ENCODE assay signal across 15 cellular contexts in the genomic region with DNA sequence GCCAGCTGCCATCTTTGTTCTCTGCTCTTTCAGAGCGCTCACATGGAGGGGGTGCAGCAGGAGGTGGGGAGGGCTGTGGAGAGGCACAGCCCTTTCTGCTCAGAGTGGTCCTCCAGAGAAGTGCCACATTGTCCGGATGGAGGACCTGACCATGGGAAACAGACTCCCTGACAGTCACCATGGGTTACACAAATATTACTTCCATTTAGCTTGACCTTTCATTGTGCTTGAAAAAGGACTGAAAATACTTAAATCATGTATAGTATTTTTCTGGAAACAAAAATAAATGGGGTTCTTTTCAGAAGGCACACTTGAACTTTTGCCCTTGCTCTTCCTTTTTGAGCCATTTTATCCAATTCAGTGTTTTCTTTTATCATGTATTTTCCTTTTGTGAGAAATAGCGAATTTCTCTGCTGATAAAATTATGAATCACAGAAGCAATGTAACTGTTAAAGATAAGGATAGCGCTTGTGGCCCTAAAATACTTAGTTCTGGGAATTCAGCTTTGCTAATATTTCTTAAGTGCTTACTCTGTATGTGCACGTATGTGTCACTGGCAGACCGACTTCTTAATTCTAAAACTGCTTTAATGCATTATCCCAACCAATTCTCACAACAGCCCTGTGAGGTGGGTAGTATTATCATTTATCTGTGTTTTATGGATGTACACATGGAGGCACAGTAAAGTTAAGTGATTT. TPM values are rescaled to one million over a fixed set of nuclear protein-coding genes. Genes with fewer than 3 reads are reported as not detected.
A peak's percentile ranks its signal among the peaks of the same experiment; 100 is the strongest.
DNase-seq lines count a peak whose midpoint lies in the region; ATAC-seq and TF ChIP-seq lines count a peak whose summit lies in the region.
"Had no signal": no experiment of that assay in that cellular context is flagged by ENCODE, and none has a peak within 500 bp of the region (broad histone marks: within the 10 kb centered on the region; RNA-seq: fewer than 3 reads in every experiment).

No MANE protein-coding gene starts in this region.

- H3K9ac ChIP-seq in liver (ENCODE audit: low read depth in 1 of 2, low read length in 2 of 2) (no peak overlapping the region), GM23248 (no peak overlapping the region)

- H3K9me3 ChIP-seq in liver (ENCODE audit: control insufficient read depth in 4 of 4, low read length in 3 of 4): no peaks in the 10 kb centered on the region
- no peaks in the 10 kb centered on the region for H3K9me3 ChIP-seq in GM23248 (ENCODE audit: low read depth)
- no peaks in the 10 kb centered on the region for H3K9me3 ChIP-seq in lower lobe of right lung
- H3K9me3 ChIP-seq: ovary had no signal

- no peaks in the 10 kb centered on the region for H3K36me3 Mint-ChIP-seq in stimulated activated memory B cell treated with anti-CD40 and anti-IgM and Interleukin-4, amounts not matched to agents 10 μg/mL and 1 μg/mL and 100 μg/mL, for 72 hours
- H3K36me3 Mint-ChIP-seq in activated naive CD8-positive, alpha-beta T cell treated with anti-CD3 and anti-CD28 coated beads for 36 hours: peaks cover 4% of the 10 kb centered on the region

- H3K4me3 ChIP-seq in brain microvascular endothelial cell (ENCODE audit: low read depth, low read length) (no peak overlapping the region), liver (ENCODE audit: low read depth in 1 of 3, low read length in 3 of 3) (no peak overlapping the region), GM23248 (no peak overlapping the region), lower lobe of right lung (no peak overlapping the region)
- H3K4me3 ChIP-seq: ovary had no signal

- H3K9me2 ChIP-seq in GM23248 (ENCODE audit: insufficient read depth): peaks cover 4% of the 10 kb centered on the region; the same call in 1 of the 2 replicates

- H3K36me3 ChIP-seq in brain microvascular endothelial cell (replicated peaks): no peaks in the 10 kb centered on the region
- peaks cover 0 to 2% (median 0%) of the 10 kb centered on the region in 4 donors for H3K36me3 ChIP-seq in liver (ENCODE audit: control insufficient read depth in 4 of 4, insufficient read depth in 3 of 4, low read depth in 1 of 4, low read length in 3 of 4)
- H3K36me3 ChIP-seq in GM23248 (ENCODE audit: low read depth): 0 out of 2 replicates have a peak, but pooled peaks cover 9% of the 10 kb centered on the region
- H3K36me3 ChIP-seq in lower lobe of right lung: no peaks in the 10 kb centered on the region
- H3K36me3 ChIP-seq: ovary had no signal

- H3F3A ChIP-seq in GM23248 (ENCODE audit: insufficient read depth): peaks cover 21% of the 10 kb centered on the region; the same call in 1 of the 2 replicates

- WGBS in liver: 83% methylated on average over 6 of the region's 6 CpGs
- 97 to 99% methylated on average over 6 of the region's 6 CpGs for WGBS in GM23248 (ENCODE audit: low coverage in 1 of 2, low lambda C conversion rate in 2 of 2, missing lambda C conversion rate in 2 of 2), 2 experiments

- peaks cover 100% of the 10 kb centered on the region for H3K79me2 ChIP-seq in GM23248 (ENCODE audit: insufficient read depth)

- in situ Hi-C loops in brain microvascular endothelial cell (cut with HindIII; ENCODE audit: low pct_ligation_motif_present, low sequenced_read_pairs): no loop called here
- in situ Hi-C loops in GM23248 (cut with MboI): no loop called here

- peak; percentile 47 for ATAC-seq in stimulated activated memory B cell treated with anti-CD40 and anti-IgM and Interleukin-4, amounts not matched to agents 10 μg/mL and 1 μg/mL and 100 μg/mL, for 72 hours
- ATAC-seq in lower lobe of right lung: no peak
- ATAC-seq: activated naive CD8-positive, alpha-beta T cell treated with anti-CD3 and anti-CD28 coated beads, Interleukin-2, amount 50 U/mL, for 24 hours; HCT116 had no signal

- no peak overlapping the region for H2AFZ ChIP-seq in GM23248

- H3K27me3 ChIP-seq in brain microvascular endothelial cell (replicated peaks): no peaks in the 10 kb centered on the region
- H3K27me3 ChIP-seq in liver (ENCODE audit: control insufficient read depth in 4 of 4, insufficient read depth in 4 of 4, low read length in 3 of 4): no peaks in the 10 kb centered on the region
- H3K27me3 ChIP-seq in GM23248 (replicated peaks; ENCODE audit: insufficient read depth): no peaks in the 10 kb centered on the region
- no peaks in the 10 kb centered on the region for H3K27me3 ChIP-seq in lower lobe of right lung (ENCODE audit: low read depth)
- H3K27me3 ChIP-seq: ovary had no signal

- no peak for TF ChIP-seq RAD21 in liver (IDR thresholded peaks at IDR 0.05)

- H3K4me3 Mint-ChIP-seq in stimulated activated memory B cell treated with anti-CD40 and anti-IgM and Interleukin-4, amounts not matched to agents 10 μg/mL and 1 μg/mL and 100 μg/mL, for 72 hours: no peak overlapping the region
- H3K4me3 Mint-ChIP-seq in activated naive CD8-positive, alpha-beta T cell treated with anti-CD3 and anti-CD28 coated beads for 36 hours: no peak overlapping the region
- H3K4me3 Mint-ChIP-seq: activated naive CD8-positive, alpha-beta T cell treated with anti-CD3 and anti-CD28 coated beads, Interleukin-2, amount 50 U/mL, for 24 hours had no signal

- H3K4me1 ChIP-seq in liver (ENCODE audit: control insufficient read depth in 4 of 4, insufficient read depth in 4 of 4, low read length in 3 of 4) (peaks cover 3 to 27% (median 8%) of the 10 kb centered on the region in 4 donors), GM23248 (ENCODE audit: insufficient read depth) (peaks cover 13% of the 10 kb centered on the region), lower lobe of right lung (peaks cover 35% of the 10 kb centered on the region)

- intact Hi-C loops in lower lobe of right lung (cut with DNase I): no loop called here

- H3K9me3 Mint-ChIP-seq in stimulated activated memory B cell treated with anti-CD40 and anti-IgM and Interleukin-4, amounts not matched to agents 10 μg/mL and 1 μg/mL and 100 μg/mL, for 72 hours: no peaks in the 10 kb centered on the region
- peaks cover 2% of the 10 kb centered on the region for H3K9me3 Mint-ChIP-seq in activated naive CD8-positive, alpha-beta T cell treated with anti-CD3 and anti-CD28 coated beads for 36 hours
- H3K9me3 Mint-ChIP-seq: activated naive CD8-positive, alpha-beta T cell treated with anti-CD3 and anti-CD28 coated beads, Interleukin-2, amount 50 U/mL, for 24 hours had no signal

- H4K20me1 ChIP-seq in GM23248 (ENCODE audit: insufficient read depth): peaks cover 3% of the 10 kb centered on the region; the same call in 1 of the 2 replicates

- H3K4me2 ChIP-seq in GM23248 (ENCODE audit: unreplicated experiment): no peak overlapping the region

- H3K27ac ChIP-seq in brain microvascular endothelial cell (peak overlapping the region; percentile 86), liver (ENCODE audit: low read depth in 1 of 2, low read length in 2 of 2) (peak overlapping the region in 1 of 2 donors; percentile 51), GM23248 (no peak overlapping the region), lower lobe of right lung (no peak overlapping the region)
- H3K27ac ChIP-seq: ovary had no signal

- no peaks in the 10 kb centered on the region for H3K27me3 Mint-ChIP-seq in stimulated activated memory B cell treated with anti-CD40 and anti-IgM and Interleukin-4, amounts not matched to agents 10 μg/mL and 1 μg/mL and 100 μg/mL, for 72 hours
- no peaks in the 10 kb centered on the region for H3K27me3 Mint-ChIP-seq in activated naive CD8-positive, alpha-beta T cell treated with anti-CD3 and anti-CD28 coated beads for 36 hours
- H3K27me3 Mint-ChIP-seq: activated naive CD8-positive, alpha-beta T cell treated with anti-CD3 and anti-CD28 coated beads, Interleukin-2, amount 50 U/mL, for 24 hours had no signal

- DNase-seq in NCI-H748 (lab: John Stamatoyannopoulos, UW; ENCODE audit: unreplicated experiment): peak; percentile 39
- no peak for DNase-seq in NCI-H748 treated with DMSO at 0.1 percent for 48 hours (lab: John Stamatoyannopoulos, UW)
- DNase-seq in brain microvascular endothelial cell: peak; percentile 57
- no peak for DNase-seq in GM23248
- no peak for DNase-seq in lower lobe of right lung
- DNase-seq in activated naive CD8-positive, alpha-beta T cell treated with anti-CD3 and anti-CD28 coated beads for 36 hours: no peak
- DNase-seq: activated naive CD8-positive, alpha-beta T cell treated with anti-CD3 and anti-CD28 coated beads, Interleukin-2, amount 50 U/mL, for 24 hours; caudate nucleus; KBM-7; NCI-H2081; NCI-H69; ovary had no signal

- no peak overlapping the region for H3K27ac Mint-ChIP-seq in stimulated activated memory B cell treated with anti-CD40 and anti-IgM and Interleukin-4, amounts not matched to agents 10 μg/mL and 1 μg/mL and 100 μg/mL, for 72 hours
- no peak overlapping the region for H3K27ac Mint-ChIP-seq in activated naive CD8-positive, alpha-beta T cell treated with anti-CD3 and anti-CD28 coated beads for 36 hours
- H3K27ac Mint-ChIP-seq: activated naive CD8-positive, alpha-beta T cell treated with anti-CD3 and anti-CD28 coated beads, Interleukin-2, amount 50 U/mL, for 24 hours had no signal

- TF ChIP-seq CTCF in brain microvascular endothelial cell (IDR thresholded peaks at IDR 0.05; ENCODE audit: low read depth, low read length, missing control alignments) (no peak), liver (IDR thresholded peaks at IDR 0.05; ENCODE audit: low read depth, low read length, missing input control) (no peak), lower lobe of right lung (IDR thresholded peaks at IDR 0.05) (no peak)

- H3K4me1 Mint-ChIP-seq in stimulated activated memory B cell treated with anti-CD40 and anti-IgM and Interleukin-4, amounts not matched to agents 10 μg/mL and 1 μg/mL and 100 μg/mL, for 72 hours: no peaks in the 10 kb centered on the region
- H3K4me1 Mint-ChIP-seq in activated naive CD8-positive, alpha-beta T cell treated with anti-CD3 and anti-CD28 coated beads for 36 hours: peaks cover 2% of the 10 kb centered on the region
- H3K4me1 Mint-ChIP-seq: activated naive CD8-positive, alpha-beta T cell treated with anti-CD3 and anti-CD28 coated beads, Interleukin-2, amount 50 U/mL, for 24 hours had no signal

TF ChIP-seq in liver, 16 proteins besides CTCF, POLR2A, EP300 and RAD21:
- TF ChIP-seq, protein P1, sequence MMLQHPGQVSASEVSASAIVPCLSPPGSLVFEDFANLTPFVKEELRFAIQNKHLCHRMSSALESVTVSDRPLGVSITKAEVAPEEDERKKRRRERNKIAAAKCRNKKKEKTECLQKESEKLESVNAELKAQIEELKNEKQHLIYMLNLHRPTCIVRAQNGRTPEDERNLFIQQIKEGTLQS (IDR thresholded peaks at IDR 0.05): no peak
- TF ChIP-seq HNF4G (IDR thresholded peaks at IDR 0.05): no peak
- peak; percentile 8 for TF ChIP-seq NR2F2 (IDR thresholded peaks at IDR 0.05)
- no peak for TF ChIP-seq YY1 (IDR thresholded peaks at IDR 0.05)
TF ChIP-seq in liver: peak in this region for 1.

RNA-seq across cellular contexts. Expression of gene SPATS2L, which starts 34.2 kb away (rescaled TPM):
- total RNA-seq in liver (10 to 100 TPM; 31.4 to 46.9 TPM), lower lobe of right lung (100 TPM)
- polyA plus RNA-seq in liver (10 to 100 TPM; 37.8 to 49.9 TPM), GM23248 (2016; fragmentation: Nextera tagmentation; extraction: Ambion mirVana) (78.3 and 116 TPM in 2 replicates)
- total RNA-seq in GM23248 (2014; rRNA removed; shearing (Covaris generic)): 103 and 128 TPM in 2 replicates
- total RNA-seq in activated naive CD8-positive, alpha-beta T cell treated with anti-CD3 and anti-CD28 coated beads for 36 hours: 1 to 10 TPM; 8.1 to 9.4 TPM

Comparison
In these comparisons a context has a peak if more than half of its experiments do, and no peak if none do; other contexts are left out.
1. DNase-seq: peak in NCI-H748 (single experiment) and brain microvascular endothelial cell (single experiment); none in NCI-H748 treated with DMSO at 0.1 percent for 48 hours (single experiment), GM23248 (single experiment), lower lobe of right lung (single experiment) and activated naive CD8-positive, alpha-beta T cell treated with anti-CD3 and anti-CD28 coated beads for 36 hours (single experiment).